1 cellular context compared by ENCODE assay signal in genomic region chr7:16260236-16260728, GRCh38.
TF ChIP-seq lines count a peak whose summit lies in the region.

No MANE protein-coding gene starts in this region.

TF ChIP-seq in K562, 482 proteins besides CTCF, POLR2A, EP300 and RAD21 (continued from another document and continues in another):
- TF ChIP-seq, protein P1, sequence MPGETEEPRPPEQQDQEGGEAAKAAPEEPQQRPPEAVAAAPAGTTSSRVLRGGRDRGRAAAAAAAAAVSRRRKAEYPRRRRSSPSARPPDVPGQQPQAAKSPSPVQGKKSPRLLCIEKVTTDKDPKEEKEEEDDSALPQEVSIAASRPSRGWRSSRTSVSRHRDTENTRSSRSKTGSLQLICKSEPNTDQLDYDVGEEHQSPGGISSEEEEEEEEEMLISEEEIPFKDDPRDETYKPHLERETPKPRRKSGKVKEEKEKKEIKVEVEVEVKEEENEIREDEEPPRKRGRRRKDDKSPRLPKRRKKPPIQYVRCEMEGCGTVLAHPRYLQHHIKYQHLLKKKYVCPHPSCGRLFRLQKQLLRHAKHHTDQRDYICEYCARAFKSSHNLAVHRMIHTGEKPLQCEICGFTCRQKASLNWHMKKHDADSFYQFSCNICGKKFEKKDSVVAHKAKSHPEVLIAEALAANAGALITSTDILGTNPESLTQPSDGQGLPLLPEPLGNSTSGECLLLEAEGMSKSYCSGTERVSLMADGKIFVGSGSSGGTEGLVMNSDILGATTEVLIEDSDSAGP (CRISPR knock-in tag; IDR thresholded peaks at IDR 0.05): no peak
- TF ChIP-seq ZNF224 (CRISPR knock-in tag; IDR thresholded peaks at IDR 0.05) (no peak), ZZZ3 (IDR thresholded peaks at IDR 0.05) (no peak), RUNX1 (IDR thresholded peaks at IDR 0.05; ENCODE audit: low read depth) (no peak), KLF10 (CRISPR knock-in tag; IDR thresholded peaks at IDR 0.05) (no peak), ZNF764 (CRISPR knock-in tag; IDR thresholded peaks at IDR 0.05; ENCODE audit: low read depth) (no peak), STAT5B (CRISPR knock-in tag; IDR thresholded peaks at IDR 0.05) (no peak), NFIX (CRISPR knock-in tag; IDR thresholded peaks at IDR 0.05; ENCODE audit: low read depth) (no peak), EZH2 (IDR thresholded peaks at IDR 0.05; ENCODE audit: borderline replicate concordance, low read depth, low read length) (no peak), ZNF668 (CRISPR knock-in tag; IDR thresholded peaks at IDR 0.05) (no peak), ZKSCAN1 (IDR thresholded peaks at IDR 0.05; ENCODE audit: low read depth, low read length) (no peak), RFX5 (IDR thresholded peaks at IDR 0.05; ENCODE audit: low read depth, low read length) (no peak), ZNF609 (CRISPR knock-in tag; IDR thresholded peaks at IDR 0.05; ENCODE audit: borderline replicate concordance) (no peak), CHAMP1 (IDR thresholded peaks at IDR 0.05) (no peak), HMBOX1 (IDR thresholded peaks at IDR 0.05) (peak; percentile 49), ZNF253 (CRISPR knock-in tag; conservative IDR thresholded peaks at IDR 0.05) (no peak), POLR2G (IDR thresholded peaks at IDR 0.05; ENCODE audit: low read depth, low read length) (no peak), SRSF1 (IDR thresholded peaks at IDR 0.05; ENCODE audit: low read depth, low read length) (no peak), KAT2B (IDR thresholded peaks at IDR 0.05; ENCODE audit: low read depth, low read length) (no peak), ZNF584 (CRISPR knock-in tag; IDR thresholded peaks at IDR 0.05; ENCODE audit: low read depth) (0 out of 2 replicates have a peak, but pooled peaks have one; percentile 15), ZBTB11 (CRISPR knock-in tag; IDR thresholded peaks at IDR 0.05) (no peak), POLR3A (IDR thresholded peaks at IDR 0.05; ENCODE audit: borderline replicate concordance, extremely low read depth, insufficient read depth, insufficient read length) (no peak), MBD2 (IDR thresholded peaks at IDR 0.05; ENCODE audit: borderline replicate concordance, low read depth) (no peak), NBN (IDR thresholded peaks at IDR 0.05; ENCODE audit: low read depth) (no peak), IRF9 (tag; IDR thresholded peaks at IDR 0.05) (no peak), ZNF140 (CRISPR knock-in tag; IDR thresholded peaks at IDR 0.05) (no peak), AFF1 (IDR thresholded peaks at IDR 0.05; ENCODE audit: low read depth in 1 of 2, partially characterized antibody in 2 of 2) (peak in 1 of 2 experiments; percentile 51), TAF9B (IDR thresholded peaks at IDR 0.05; ENCODE audit: partially characterized antibody) (no peak), MAFK (IDR thresholded peaks at IDR 0.05; ENCODE audit: low read length) (no peak), SREBF1 (IDR thresholded peaks at IDR 0.05; ENCODE audit: borderline replicate concordance, low read depth, low read length) (no peak), JUND (IDR thresholded peaks at IDR 0.05; ENCODE audit: borderline replicate concordance, low read depth, low read length) (peak; percentile 13; the same call in 1 of the 2 replicates), JUND (tag; IDR thresholded peaks at IDR 0.05; ENCODE audit: borderline replicate concordance, low read depth, low read length) (peak; percentile 24; the same call in 1 of the 3 replicates)
- TF ChIP-seq, protein P2, sequence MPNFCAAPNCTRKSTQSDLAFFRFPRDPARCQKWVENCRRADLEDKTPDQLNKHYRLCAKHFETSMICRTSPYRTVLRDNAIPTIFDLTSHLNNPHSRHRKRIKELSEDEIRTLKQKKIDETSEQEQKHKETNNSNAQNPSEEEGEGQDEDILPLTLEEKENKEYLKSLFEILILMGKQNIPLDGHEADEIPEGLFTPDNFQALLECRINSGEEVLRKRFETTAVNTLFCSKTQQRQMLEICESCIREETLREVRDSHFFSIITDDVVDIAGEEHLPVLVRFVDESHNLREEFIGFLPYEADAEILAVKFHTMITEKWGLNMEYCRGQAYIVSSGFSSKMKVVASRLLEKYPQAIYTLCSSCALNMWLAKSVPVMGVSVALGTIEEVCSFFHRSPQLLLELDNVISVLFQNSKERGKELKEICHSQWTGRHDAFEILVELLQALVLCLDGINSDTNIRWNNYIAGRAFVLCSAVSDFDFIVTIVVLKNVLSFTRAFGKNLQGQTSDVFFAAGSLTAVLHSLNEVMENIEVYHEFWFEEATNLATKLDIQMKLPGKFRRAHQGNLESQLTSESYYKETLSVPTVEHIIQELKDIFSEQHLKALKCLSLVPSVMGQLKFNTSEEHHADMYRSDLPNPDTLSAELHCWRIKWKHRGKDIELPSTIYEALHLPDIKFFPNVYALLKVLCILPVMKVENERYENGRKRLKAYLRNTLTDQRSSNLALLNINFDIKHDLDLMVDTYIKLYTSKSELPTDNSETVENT (CRISPR knock-in tag; IDR thresholded peaks at IDR 0.05): no peak
- TF ChIP-seq, protein P3, sequence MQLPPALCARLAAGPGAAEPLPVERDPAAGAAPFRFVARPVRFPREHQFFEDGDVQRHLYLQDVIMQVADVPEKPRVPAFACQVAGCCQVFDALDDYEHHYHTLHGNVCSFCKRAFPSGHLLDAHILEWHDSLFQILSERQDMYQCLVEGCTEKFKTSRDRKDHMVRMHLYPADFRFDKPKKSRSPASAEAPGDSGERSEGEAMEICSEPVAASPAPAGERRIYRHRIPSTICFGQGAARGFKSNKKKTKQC (CRISPR knock-in tag; IDR thresholded peaks at IDR 0.05): no peak
- TF ChIP-seq, protein P4, sequence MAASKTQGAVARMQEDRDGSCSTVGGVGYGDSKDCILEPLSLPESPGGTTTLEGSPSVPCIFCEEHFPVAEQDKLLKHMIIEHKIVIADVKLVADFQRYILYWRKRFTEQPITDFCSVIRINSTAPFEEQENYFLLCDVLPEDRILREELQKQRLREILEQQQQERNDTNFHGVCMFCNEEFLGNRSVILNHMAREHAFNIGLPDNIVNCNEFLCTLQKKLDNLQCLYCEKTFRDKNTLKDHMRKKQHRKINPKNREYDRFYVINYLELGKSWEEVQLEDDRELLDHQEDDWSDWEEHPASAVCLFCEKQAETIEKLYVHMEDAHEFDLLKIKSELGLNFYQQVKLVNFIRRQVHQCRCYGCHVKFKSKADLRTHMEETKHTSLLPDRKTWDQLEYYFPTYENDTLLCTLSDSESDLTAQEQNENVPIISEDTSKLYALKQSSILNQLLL (CRISPR knock-in tag; IDR thresholded peaks at IDR 0.05; ENCODE audit: borderline replicate concordance): no peak
